Comparison of ENCODE assay signal across 9 cellular contexts in genomic region chr5:77629553-77630245, GRCh38. TPM values are rescaled to one million over a fixed set of nuclear protein-coding genes. Genes with fewer than 3 reads are reported as not detected.
DNase-seq lines count a peak whose midpoint lies in the region; ATAC-seq and TF ChIP-seq lines count a peak whose summit lies in the region.
"Had no signal": no experiment of that assay in that cellular context is flagged by ENCODE, and none has a peak within 500 bp of the region (broad histone marks: within the 10 kb centered on the region; RNA-seq: fewer than 3 reads in every experiment).

No MANE protein-coding gene starts in this region.

- no peaks in the 10 kb centered on the region for H3K36me3 ChIP-seq in CD8-positive, alpha-beta T cell (ENCODE audit: insufficient read depth, low read length)

- peaks cover 7% of the 10 kb centered on the region for H3K9me3 Mint-ChIP-seq in CD8-positive, alpha-beta T cell
- H3K9me3 Mint-ChIP-seq in activated CD8-positive, alpha-beta T cell treated with anti-CD3 and anti-CD28 coated beads, Interleukin-2, amount 10 ng/mL, durations not matched to agents 7 days and 5 days (ENCODE audit: insufficient read depth): peaks cover 6% of the 10 kb centered on the region
- peaks cover 2 to 6% of the 10 kb centered on the region in 2 donors for H3K9me3 Mint-ChIP-seq in natural killer cell

- CTCF ChIA-PET in CD8-positive, alpha-beta T cell (lab: Charles Lee): no interaction called here
- CTCF ChIA-PET in activated CD8-positive, alpha-beta T cell treated with anti-CD3 and anti-CD28 coated beads, Interleukin-2, amount 10 ng/mL, durations not matched to agents 7 days and 5 days (lab: Charles Lee): interaction anchor here (1.1 to 1.2 kb wide), 2 partner anchors 12 to 13 kb away, joined by 3 to 4 read pairs; no protein-coding TSS in a partner anchor
- CTCF ChIA-PET in GM10248 (lab: Yijun Ruan, JAX): interaction anchor here (1.0 to 2.1 kb wide), 7 partner anchors 8 to 136 kb away, joined by 3 to 14 read pairs (median 3); no protein-coding TSS in a partner anchor

- POLR2A ChIA-PET in CD8-positive, alpha-beta T cell (lab: Charles Lee): interaction anchor here (1.2 kb wide), 1 partner anchor 9 kb away, joined by 3 read pairs; the partner anchor contains the start of gene OTP
- POLR2A ChIA-PET in activated CD8-positive, alpha-beta T cell treated with anti-CD3 and anti-CD28 coated beads, Interleukin-2, amount 10 ng/mL, durations not matched to agents 7 days and 5 days (lab: Charles Lee): interaction anchor here (0.6 kb wide), 1 partner anchor 246 kb away, joined by 3 read pairs; no protein-coding TSS in a partner anchor
- POLR2A ChIA-PET in GM10248 (lab: Yijun Ruan, JAX): interaction anchor here (1.1 kb wide), 1 partner anchor 138 kb away, joined by 3 read pairs; the partner anchor contains the start of gene WDR41

- H3K9me3 ChIP-seq in CD8-positive, alpha-beta T cell (ENCODE audit: low read length): no peaks in the 10 kb centered on the region

- no peak for DNase-seq in CD8-positive, alpha-beta T cell
- DNase-seq in HK-2 (ENCODE audit: unreplicated experiment) (peak; percentile 33), natural killer cell (no peak), GM10248 (ENCODE audit: extremely low spot score) (no peak), H4 (ENCODE audit: low spot score) (no peak)
- no peak for DNase-seq in activated CD8-positive, alpha-beta T cell treated with anti-CD3 and anti-CD28 coated beads, Interleukin-2, amount 10 ng/mL, durations not matched to agents 7 days and 5 days
- DNase-seq in stimulated activated CD4-positive, alpha-beta T cell treated with anti-CD3 and anti-CD28 coated beads, Interleukin-4, amount 100 ng/mL, for 4 hours: no peak

- TF ChIP-seq CTCF in CD8-positive, alpha-beta T cell (IDR thresholded peaks at IDR 0.05): no peak
- TF ChIP-seq CTCF in natural killer cell (IDR thresholded peaks at IDR 0.05) (no peak), GM10248 (IDR thresholded peaks at IDR 0.05; ENCODE audit: control extremely low read depth, extremely low read depth, low read depth, missing control alignments) (no peak)

- H3K27ac Mint-ChIP-seq in CD8-positive, alpha-beta T cell: no peak overlapping the region
- H3K27ac Mint-ChIP-seq in activated CD8-positive, alpha-beta T cell treated with anti-CD3 and anti-CD28 coated beads, Interleukin-2, amount 10 ng/mL, durations not matched to agents 7 days and 5 days: peak overlapping the region; percentile 45
- H3K27ac Mint-ChIP-seq in natural killer cell: no peak overlapping the region

- ATAC-seq in CD8-positive, alpha-beta T cell: no peak
- ATAC-seq in activated CD8-positive, alpha-beta T cell treated with anti-CD3 and anti-CD28 coated beads, Interleukin-2, amount 10 ng/mL, durations not matched to agents 7 days and 5 days: no peak
- ATAC-seq in natural killer cell (no peak), GM19395 (IDR thresholded peaks at IDR 0.05; ENCODE audit: unreplicated experiment) (no peak)

- no peak overlapping the region for H3K4me3 ChIP-seq in CD8-positive, alpha-beta T cell (ENCODE audit: low read depth, low read length)

- intact Hi-C loops in CD8-positive, alpha-beta T cell (cut with DNase I, micrococcal nuclease): no loop called here
- intact Hi-C loops in natural killer cell (cut with micrococcal nuclease): no loop called here

- peaks cover 72% of the 10 kb centered on the region for H3K27me3 Mint-ChIP-seq in CD8-positive, alpha-beta T cell (ENCODE audit: low read depth)
- H3K27me3 Mint-ChIP-seq in activated CD8-positive, alpha-beta T cell treated with anti-CD3 and anti-CD28 coated beads, Interleukin-2, amount 10 ng/mL, durations not matched to agents 7 days and 5 days (ENCODE audit: low read depth): peaks cover 73% of the 10 kb centered on the region
- H3K27me3 Mint-ChIP-seq in natural killer cell (ENCODE audit: low read depth in 2 of 2): peaks cover 62% of the 10 kb centered on the region in 2 donors

- H3K27ac ChIP-seq in CD8-positive, alpha-beta T cell (ENCODE audit: low read depth, low read length): no peak overlapping the region

- H3K36me3 Mint-ChIP-seq in CD8-positive, alpha-beta T cell: no peaks in the 10 kb centered on the region
- peaks cover 20% of the 10 kb centered on the region for H3K36me3 Mint-ChIP-seq in activated CD8-positive, alpha-beta T cell treated with anti-CD3 and anti-CD28 coated beads, Interleukin-2, amount 10 ng/mL, durations not matched to agents 7 days and 5 days (ENCODE audit: low read depth)
- peaks cover 12% of the 10 kb centered on the region for H3K36me3 Mint-ChIP-seq in natural killer cell

- peak overlapping the region; percentile 80 for H3K4me3 Mint-ChIP-seq in CD8-positive, alpha-beta T cell
- peak overlapping the region; percentile 73 for H3K4me3 Mint-ChIP-seq in activated CD8-positive, alpha-beta T cell treated with anti-CD3 and anti-CD28 coated beads, Interleukin-2, amount 10 ng/mL, durations not matched to agents 7 days and 5 days
- peak overlapping the region; percentile 71 for H3K4me3 Mint-ChIP-seq in natural killer cell

- H3K4me1 ChIP-seq in CD8-positive, alpha-beta T cell (ENCODE audit: insufficient read depth, low read length): peaks cover 13% of the 10 kb centered on the region

- peaks cover 19% of the 10 kb centered on the region for H3K4me1 Mint-ChIP-seq in CD8-positive, alpha-beta T cell (ENCODE audit: low read depth)
- H3K4me1 Mint-ChIP-seq in activated CD8-positive, alpha-beta T cell treated with anti-CD3 and anti-CD28 coated beads, Interleukin-2, amount 10 ng/mL, durations not matched to agents 7 days and 5 days (ENCODE audit: low read depth): peaks cover 28% of the 10 kb centered on the region
- peaks cover 15 to 25% of the 10 kb centered on the region in 2 donors for H3K4me1 Mint-ChIP-seq in natural killer cell

- peaks cover 41% of the 10 kb centered on the region for H3K27me3 ChIP-seq in CD8-positive, alpha-beta T cell (ENCODE audit: insufficient read depth, low read length)

RNA-seq across cellular contexts. Expression of gene OTP, which starts 8.8 kb away (rescaled TPM):
- not detected for total RNA-seq in CD8-positive, alpha-beta T cell
- not detected for total RNA-seq in activated CD8-positive, alpha-beta T cell treated with anti-CD3 and anti-CD28 coated beads, Interleukin-2, amount 10 ng/mL, durations not matched to agents 7 days and 5 days
- not detected for total RNA-seq in natural killer cell
- not detected in 2 replicates for total RNA-seq in H4 (2014; rRNA removed; shearing (Covaris generic))
- total RNA-seq: glomerular endothelial cell had no signal
